1 cellular context compared by ENCODE assay signal in the genomic region with DNA sequence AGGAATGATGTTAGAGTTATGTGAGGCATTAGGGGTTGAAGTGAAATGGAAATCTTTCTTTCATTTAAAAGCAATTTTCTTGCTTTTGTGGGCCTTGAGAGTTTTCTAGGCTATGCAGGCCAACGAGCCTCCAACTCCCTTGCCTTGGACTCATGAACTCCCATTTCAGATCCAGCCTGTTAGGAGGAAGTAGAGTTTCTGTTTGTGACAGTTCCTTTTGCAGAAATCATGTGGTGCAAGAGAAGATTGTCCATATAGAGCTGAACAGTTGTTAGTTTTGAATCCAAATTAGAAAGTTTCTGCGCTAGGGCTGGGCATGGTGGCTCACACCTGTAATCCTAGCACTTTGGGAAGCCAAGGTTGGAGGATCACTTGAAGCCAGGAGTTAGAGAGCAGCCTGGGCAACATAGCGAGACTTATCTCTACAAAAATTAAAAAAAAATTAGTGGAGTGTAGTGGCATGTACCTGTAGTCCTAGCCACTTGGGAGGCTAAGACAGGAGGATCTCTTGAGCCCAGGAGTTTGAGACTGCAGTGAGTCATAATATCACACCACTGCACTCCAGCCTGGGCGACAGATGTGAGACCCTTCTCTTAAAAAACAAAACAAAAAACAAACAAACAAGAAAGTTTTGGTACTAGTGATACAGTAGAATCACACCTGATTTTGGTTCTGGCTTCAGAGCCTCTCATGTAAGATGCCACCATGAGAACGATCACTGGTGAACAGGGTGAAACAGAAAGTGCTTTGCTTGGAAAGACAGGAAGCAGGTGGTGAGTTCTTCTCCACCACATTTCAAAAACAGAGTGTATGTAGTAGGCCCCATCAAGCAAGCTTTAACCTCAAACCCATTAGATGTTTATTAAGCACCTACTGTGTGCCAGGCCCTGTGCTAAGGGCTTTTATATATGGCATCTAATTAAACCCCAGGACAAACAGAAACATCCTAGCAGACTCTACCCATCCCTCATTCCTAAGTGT.
TF ChIP-seq lines count a peak whose summit lies in the region.

No MANE protein-coding gene starts in this region.

TF ChIP-seq in SK-N-SH treated with all-trans-retinoic acid at 6 μM for 48 hours, 23 proteins besides CTCF, POLR2A, EP300 and RAD21 (continued from another document):
- TF ChIP-seq ZNF70 (CRISPR knock-in tag; IDR thresholded peaks at IDR 0.05) (no peak), BACH2 (CRISPR knock-in tag; IDR thresholded peaks at IDR 0.05; ENCODE audit: borderline replicate concordance) (no peak), GLIS3 (CRISPR knock-in tag; IDR thresholded peaks at IDR 0.05) (no peak)
- TF ChIP-seq, protein P1, sequence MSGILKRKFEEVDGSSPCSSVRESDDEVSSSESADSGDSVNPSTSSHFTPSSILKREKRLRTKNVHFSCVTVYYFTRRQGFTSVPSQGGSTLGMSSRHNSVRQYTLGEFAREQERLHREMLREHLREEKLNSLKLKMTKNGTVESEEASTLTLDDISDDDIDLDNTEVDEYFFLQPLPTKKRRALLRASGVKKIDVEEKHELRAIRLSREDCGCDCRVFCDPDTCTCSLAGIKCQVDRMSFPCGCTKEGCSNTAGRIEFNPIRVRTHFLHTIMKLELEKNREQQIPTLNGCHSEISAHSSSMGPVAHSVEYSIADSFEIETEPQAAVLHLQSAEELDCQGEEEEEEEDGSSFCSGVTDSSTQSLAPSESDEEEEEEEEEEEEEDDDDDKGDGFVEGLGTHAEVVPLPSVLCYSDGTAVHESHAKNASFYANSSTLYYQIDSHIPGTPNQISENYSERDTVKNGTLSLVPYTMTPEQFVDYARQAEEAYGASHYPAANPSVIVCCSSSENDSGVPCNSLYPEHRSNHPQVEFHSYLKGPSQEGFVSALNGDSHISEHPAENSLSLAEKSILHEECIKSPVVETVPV (CRISPR knock-in tag; IDR thresholded peaks at IDR 0.05), result no peak
TF ChIP-seq in SK-N-SH treated with all-trans-retinoic acid at 6 μM for 48 hours: peak in this region for 0.
